In genomic region chr9:19184144-19184917, GRCh38 we compare ENCODE assay signal across 1 cellular context.
A peak's percentile ranks its signal among the peaks of the same experiment; 100 is the strongest.
TF ChIP-seq lines count a peak whose summit lies in the region.

No MANE protein-coding gene starts in this region.

TF ChIP-seq in HepG2, 621 proteins besides CTCF, POLR2A, EP300 and RAD21 (continued from another document and continues in another):
- TF ChIP-seq ARID4A (CRISPR knock-in tag; IDR thresholded peaks at IDR 0.05; ENCODE audit: borderline replicate concordance) (peak; percentile 21; the same call in 1 of the 2 replicates), XBP1 (CRISPR knock-in tag; IDR thresholded peaks at IDR 0.05) (no peak), RXRA (CRISPR knock-in tag; IDR thresholded peaks at IDR 0.05) (no peak), TFAP4 (IDR thresholded peaks at IDR 0.05; ENCODE audit: borderline replicate concordance, low read depth) (peak; percentile 61; the same call in 1 of the 2 replicates), ZNF83 (CRISPR knock-in tag; IDR thresholded peaks at IDR 0.05; ENCODE audit: borderline replicate concordance) (no peak), ZBTB37 (CRISPR knock-in tag; IDR thresholded peaks at IDR 0.05) (0 out of 2 replicates have a peak, but pooled peaks have one; percentile 54), KDM2A (CRISPR knock-in tag; IDR thresholded peaks at IDR 0.05; ENCODE audit: borderline replicate concordance, low read depth) (0 out of 2 replicates have a peak, but pooled peaks have one; percentile 32), ASH2L (IDR thresholded peaks at IDR 0.05; ENCODE audit: insufficient read length, low read depth, low read length) (peak; percentile 26), ELF1 (CRISPR knock-in tag; IDR thresholded peaks at IDR 0.05) (0 out of 2 replicates have a peak, but pooled peaks have one; percentile 37), ZNF331 (CRISPR knock-in tag; IDR thresholded peaks at IDR 0.05) (0 out of 2 replicates have a peak, but pooled peaks have one; percentile 37), DDIT3 (CRISPR knock-in tag; IDR thresholded peaks at IDR 0.05) (no peak), ZBTB42 (CRISPR knock-in tag; IDR thresholded peaks at IDR 0.05) (no peak), ZBTB44 (CRISPR knock-in tag; IDR thresholded peaks at IDR 0.05) (no peak), ZFP36L2 (CRISPR knock-in tag; IDR thresholded peaks at IDR 0.05) (no peak), RFXAP (CRISPR knock-in tag; IDR thresholded peaks at IDR 0.05; ENCODE audit: borderline replicate concordance) (no peak), CBX1 (IDR thresholded peaks at IDR 0.05; ENCODE audit: low read depth) (no peak), ZFP37 (CRISPR knock-in tag; IDR thresholded peaks at IDR 0.05; ENCODE audit: borderline replicate concordance) (no peak), MAX (IDR thresholded peaks at IDR 0.05) (peak; percentile 33; the same call in 1 of the 2 replicates), FOSL2 (CRISPR knock-in tag; IDR thresholded peaks at IDR 0.05) (peak; percentile 92), TGIF2 (CRISPR knock-in tag; IDR thresholded peaks at IDR 0.05) (no peak), POLR2G (IDR thresholded peaks at IDR 0.05; ENCODE audit: low read depth, low read length) (0 out of 2 replicates have a peak, but pooled peaks have one; percentile 38), ZNF34 (CRISPR knock-in tag; IDR thresholded peaks at IDR 0.05; ENCODE audit: borderline replicate concordance) (no peak), THAP11 (CRISPR knock-in tag; IDR thresholded peaks at IDR 0.05) (0 out of 2 replicates have a peak, but pooled peaks have one; percentile 21), ZNF746 (CRISPR knock-in tag; IDR thresholded peaks at IDR 0.05) (no peak), ZNF777 (CRISPR knock-in tag; IDR thresholded peaks at IDR 0.05) (no peak), NR2F2 (IDR thresholded peaks at IDR 0.05; ENCODE audit: borderline replicate concordance, low read depth) (no peak), ATF2 (CRISPR knock-in tag; IDR thresholded peaks at IDR 0.05) (no peak), RARA (CRISPR knock-in tag; IDR thresholded peaks at IDR 0.05) (peak; percentile 47), MEIS2 (CRISPR knock-in tag; IDR thresholded peaks at IDR 0.05) (no peak), THRA (CRISPR knock-in tag; IDR thresholded peaks at IDR 0.05; ENCODE audit: borderline replicate concordance) (no peak), SMAD1 (CRISPR knock-in tag; IDR thresholded peaks at IDR 0.05; ENCODE audit: borderline replicate concordance, low read depth) (no peak), AKNA (CRISPR knock-in tag; IDR thresholded peaks at IDR 0.05; ENCODE audit: borderline replicate concordance) (no peak), HHEX (CRISPR knock-in tag; IDR thresholded peaks at IDR 0.05) (no peak), ZNF430 (CRISPR knock-in tag; IDR thresholded peaks at IDR 0.05) (0 out of 2 replicates have a peak, but pooled peaks have one; percentile 36), SOX5 (CRISPR knock-in tag; IDR thresholded peaks at IDR 0.05; ENCODE audit: borderline replicate concordance) (peak; percentile 44; the same call in 1 of the 2 replicates), ZBTB26 (CRISPR knock-in tag; IDR thresholded peaks at IDR 0.05; ENCODE audit: borderline replicate concordance) (no peak), ZNF468 (CRISPR knock-in tag; IDR thresholded peaks at IDR 0.05) (no peak), TAF15 (IDR thresholded peaks at IDR 0.05; ENCODE audit: low read depth, low read length, poor library complexity, severe bottlenecking) (no peak), SPEN (CRISPR knock-in tag; IDR thresholded peaks at IDR 0.05; ENCODE audit: low read depth) (peak; percentile 30; the same call in 1 of the 2 replicates), TFE3 (CRISPR knock-in tag; IDR thresholded peaks at IDR 0.05) (peak; percentile 91)
